11 cellular contexts compared by ENCODE assay signal in genomic region chr4:26412381-26413372, GRCh38.
A peak's percentile ranks its signal among the peaks of the same experiment; 100 is the strongest.
DNase-seq lines count a peak whose midpoint lies in the region; ATAC-seq and TF ChIP-seq lines count a peak whose summit lies in the region.
"Had no signal": no experiment of that assay in that cellular context is flagged by ENCODE, and none has a peak within 500 bp of the region (broad histone marks: within the 10 kb centered on the region; RNA-seq: fewer than 3 reads in every experiment).

No MANE protein-coding gene starts in this region.

- intact Hi-C loops in adrenal gland (cut with DNase I) (loop anchor here (5.0 to 10.0 kb wide), 4 partner anchors 80 to 428 kb away; no protein-coding TSS in a partner anchor), left ventricle myocardium inferior (cut with micrococcal nuclease) (loop anchor here (5.0 to 10.0 kb wide), 3 partner anchors 80 to 428 kb away; no protein-coding TSS in a partner anchor), prostate gland (cut with DNase I) (loop anchor here (5.0 kb wide), 2 partner anchors 80 to 330 kb away; no protein-coding TSS in a partner anchor)

- ATAC-seq in GM21381 (IDR thresholded peaks at IDR 0.05; ENCODE audit: unreplicated experiment) (no peak), HG03095 (IDR thresholded peaks at IDR 0.05; ENCODE audit: unreplicated experiment) (no peak)

- H3K27me3 ChIP-seq in adrenal gland (no peaks in the 10 kb centered on the region), left ventricle myocardium inferior (ENCODE audit: low read depth) (no peaks in the 10 kb centered on the region), prostate gland (replicated peaks; ENCODE audit: insufficient read depth) (no peaks in the 10 kb centered on the region)
- H3K27me3 ChIP-seq: SJCRH30 had no signal

- WGBS in adrenal gland, 4 donors: 66 to 78% (median 73%) methylated on average over 7 of the region's 7 CpGs
- WGBS in prostate gland: 63% methylated on average over 7 of the region's 7 CpGs

- H3K9me3 ChIP-seq in adrenal gland (replicated peaks in 1 of 3) (no peaks in the 10 kb centered on the region), left ventricle myocardium inferior (replicated peaks) (no peaks in the 10 kb centered on the region), prostate gland (no peaks in the 10 kb centered on the region)
- H3K9me3 ChIP-seq: SJCRH30 had no signal

- DNase-seq in M059J (ENCODE audit: low read depth) (peak; percentile 60), adrenal gland (peak; percentile 17 to 71 (median 44)), left ventricle myocardium inferior (peak; percentile 58), prostate gland (ENCODE audit: low spot score) (peak; percentile 35), KG1 (lab: John Stamatoyannopoulos, UW) (no peak)
- DNase-seq in central memory CD4-positive, alpha-beta T cell: no peak
- DNase-seq: activated naive CD8-positive, alpha-beta T cell treated with anti-CD3 and anti-CD28 coated beads, Interleukin-2, amount 10 ng/mL, durations not matched to agents 7 days and 5 days; NCI-H1436; SJCRH30 had no signal

- H3K36me3 ChIP-seq in adrenal gland (replicated peaks in 1 of 2): peaks cover 0 to 13% of the 10 kb centered on the region in 2 donors
- H3K36me3 ChIP-seq in left ventricle myocardium inferior: peaks cover 11% of the 10 kb centered on the region
- H3K36me3 ChIP-seq in prostate gland: no peaks in the 10 kb centered on the region

- H3K4me3 ChIP-seq in adrenal gland (no peak overlapping the region), left ventricle myocardium inferior (no peak overlapping the region), prostate gland (no peak overlapping the region)
- H3K4me3 ChIP-seq: SJCRH30 had no signal

- H3K27ac ChIP-seq in adrenal gland (no peak overlapping the region), left ventricle myocardium inferior (replicated peaks) (peak overlapping the region; percentile 75), prostate gland (no peak overlapping the region)
- H3K27ac ChIP-seq: SJCRH30 had no signal

- TF ChIP-seq CTCF in adrenal gland (IDR thresholded peaks at IDR 0.05) (no peak), left ventricle myocardium inferior (IDR thresholded peaks at IDR 0.05; ENCODE audit: borderline replicate concordance) (no peak), prostate gland (IDR thresholded peaks at IDR 0.05) (no peak)

- no peak for TF ChIP-seq POLR2A in adrenal gland (IDR thresholded peaks at IDR 0.05)
- TF ChIP-seq POLR2A in prostate gland (IDR thresholded peaks at IDR 0.05): no peak

- H3K4me1 ChIP-seq in adrenal gland (replicated peaks in 1 of 2): peaks cover 0 to 7% of the 10 kb centered on the region in 2 donors
- peaks cover 23% of the 10 kb centered on the region for H3K4me1 ChIP-seq in left ventricle myocardium inferior
- H3K4me1 ChIP-seq in prostate gland (replicated peaks): no peaks in the 10 kb centered on the region

Comparison
In these comparisons a context has a peak if more than half of its experiments do, and no peak if none do; other contexts are left out.
1. DNase-seq: peak in M059J (single experiment), adrenal gland (7 of 7), left ventricle myocardium inferior (single experiment) and prostate gland (single experiment); none in KG1 (single experiment) and central memory CD4-positive, alpha-beta T cell (single experiment).